1 cellular context compared by ENCODE assay signal in the genomic region with DNA sequence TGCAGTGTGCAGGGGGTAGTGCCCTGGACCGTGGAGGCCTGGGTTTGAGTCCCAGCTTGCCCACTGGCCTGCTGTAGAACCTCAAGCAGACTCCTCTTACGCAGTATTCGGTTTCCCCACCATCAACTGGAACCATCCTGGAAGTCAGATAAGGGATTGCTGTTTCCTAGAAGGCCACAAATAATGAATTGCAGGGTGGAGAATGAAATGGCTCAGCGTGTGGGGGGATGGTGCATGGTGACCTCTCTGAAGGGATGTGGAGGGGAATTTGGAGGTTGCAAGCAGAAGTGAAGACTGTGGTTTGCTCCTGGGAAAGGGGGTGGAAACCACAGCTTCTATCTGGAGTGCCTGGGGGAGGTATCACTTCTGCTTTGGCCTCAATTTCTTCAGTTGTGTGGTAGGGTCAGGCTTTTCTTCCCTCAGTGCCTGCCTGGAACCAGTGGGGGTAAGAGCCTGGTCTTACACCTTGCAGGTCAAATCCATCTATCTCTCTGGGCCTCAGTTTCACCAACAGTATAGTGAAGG.
TF ChIP-seq lines count a peak whose summit lies in the region.

No MANE protein-coding gene starts in this region.

TF ChIP-seq in K562, 482 proteins besides CTCF, POLR2A, EP300 and RAD21 (continues in another document):
- TF ChIP-seq ZNF436 (CRISPR knock-in tag; IDR thresholded peaks at IDR 0.05) (no peak), NCOA4 (IDR thresholded peaks at IDR 0.05; ENCODE audit: partially characterized antibody) (no peak), KDM1A (IDR thresholded peaks at IDR 0.05) (peak in 1 of 2 experiments; percentile 67; a peak in 2 of 4 replicates), LARP7 (IDR thresholded peaks at IDR 0.05) (no peak), CREM (IDR thresholded peaks at IDR 0.05; ENCODE audit: low read depth) (0 out of 2 replicates have a peak, but pooled peaks have one; percentile 9), ZFX (CRISPR knock-in tag; IDR thresholded peaks at IDR 0.05) (no peak), MIER1 (IDR thresholded peaks at IDR 0.05; ENCODE audit: low read depth) (no peak), ZNF668 (CRISPR knock-in tag; IDR thresholded peaks at IDR 0.05) (no peak), CTBP1 (IDR thresholded peaks at IDR 0.05; ENCODE audit: borderline replicate concordance) (peak; percentile 95), RNF2 (IDR thresholded peaks at IDR 0.05) (peak; percentile 83; the same call in 1 of the 2 replicates), TRIM24 (IDR thresholded peaks at IDR 0.05) (peak in 1 of 2 experiments; percentile 37; a peak in 1 of 4 replicates), FOXK1 (CRISPR knock-in tag; IDR thresholded peaks at IDR 0.05; ENCODE audit: borderline replicate concordance) (peak; percentile 87; the same call in 1 of the 2 replicates), LCOR (CRISPR knock-in tag; IDR thresholded peaks at IDR 0.05) (peak; percentile 72; the same call in 1 of the 2 replicates), POLR3A (IDR thresholded peaks at IDR 0.05; ENCODE audit: borderline replicate concordance, extremely low read depth, insufficient read depth, insufficient read length) (no peak), JUND (IDR thresholded peaks at IDR 0.05; ENCODE audit: borderline replicate concordance, low read depth, low read length) (peak; percentile 52), JUND (tag; IDR thresholded peaks at IDR 0.05; ENCODE audit: borderline replicate concordance, low read depth, low read length) (peak; percentile 12; the same call in 1 of the 3 replicates), THRAP3 (IDR thresholded peaks at IDR 0.05; ENCODE audit: borderline replicate concordance) (no peak), BRD9 (IDR thresholded peaks at IDR 0.05; ENCODE audit: low read depth, partially characterized antibody) (no peak), CEBPB (tag; IDR thresholded peaks at IDR 0.05) (peak; percentile 47; the same call in 1 of the 2 replicates), ATF1 (CRISPR knock-in tag; IDR thresholded peaks at IDR 0.05) (no peak), ATF1 (tag; IDR thresholded peaks at IDR 0.05) (peak; percentile 26; the same call in 1 of the 2 replicates), FOXJ2 (tag; IDR thresholded peaks at IDR 0.05) (no peak), LEF1 (IDR thresholded peaks at IDR 0.05) (peak; percentile 74; the same call in 1 of the 2 replicates), ZEB2 (IDR thresholded peaks at IDR 0.05) (peak; percentile 69; the same call in 1 of the 2 replicates), SRF (CRISPR knock-in tag; IDR thresholded peaks at IDR 0.05) (peak in 1 of 2 experiments; percentile 42; a peak in 1 of 4 replicates), ARID1B (IDR thresholded peaks at IDR 0.05) (peak; percentile 69), RBM17 (IDR thresholded peaks at IDR 0.05; ENCODE audit: borderline replicate concordance, low read depth, low read length) (no peak), SLC30A9 (CRISPR knock-in tag; IDR thresholded peaks at IDR 0.05) (no peak), PBX2 (CRISPR knock-in tag; IDR thresholded peaks at IDR 0.05; ENCODE audit: low read depth) (no peak), PBX2 (tag; conservative IDR thresholded peaks at IDR 0.05; ENCODE audit: low read depth) (no peak), FOXP1 (CRISPR knock-in tag; IDR thresholded peaks at IDR 0.05) (0 out of 2 replicates have a peak, but pooled peaks have one; percentile 41), MAZ (CRISPR knock-in tag; conservative IDR thresholded peaks at IDR 0.05 in 1 of 2, IDR thresholded peaks at IDR 0.05 in 1 of 2) (peak in 1 of 2 experiments; percentile 36; a peak in 1 of 4 replicates), NCOR1 (IDR thresholded peaks at IDR 0.05) (no peak), ZFP30 (CRISPR knock-in tag; IDR thresholded peaks at IDR 0.05; ENCODE audit: borderline replicate concordance) (no peak), KLF16 (IDR thresholded peaks at IDR 0.05) (peak; percentile 57; the same call in 1 of the 2 replicates), NR1H2 (CRISPR knock-in tag; IDR thresholded peaks at IDR 0.05) (no peak), SP1 (CRISPR knock-in tag; IDR thresholded peaks at IDR 0.05) (no peak), FOXJ3 (CRISPR knock-in tag; IDR thresholded peaks at IDR 0.05) (no peak), SOX6 (IDR thresholded peaks at IDR 0.05) (peak; percentile 76), RCOR1 (IDR thresholded peaks at IDR 0.05; ENCODE audit: borderline replicate concordance in 1 of 2, low read depth in 2 of 2, low read length in 2 of 2) (peak; percentile 74 to 95), FOSL1 (tag; conservative IDR thresholded peaks at IDR 0.05) (no peak), BHLHE40 (IDR thresholded peaks at IDR 0.05; ENCODE audit: low read length) (0 out of 2 replicates have a peak, but pooled peaks have one; percentile 28), MEIS2 (IDR thresholded peaks at IDR 0.05; ENCODE audit: partially characterized antibody) (peak; percentile 37), NBN (IDR thresholded peaks at IDR 0.05; ENCODE audit: low read depth) (peak; percentile 54; the same call in 1 of the 2 replicates), CBFA2T3 (IDR thresholded peaks at IDR 0.05) (peak; percentile 68), HDAC2 (IDR thresholded peaks at IDR 0.05) (0 out of 2 replicates have a peak, but pooled peaks have one; percentile 56), TEAD4 (IDR thresholded peaks at IDR 0.05; ENCODE audit: low read length) (peak; percentile 68; the same call in 1 of the 2 replicates), TEAD4 (CRISPR knock-in tag; IDR thresholded peaks at IDR 0.05; ENCODE audit: borderline replicate concordance) (no peak), SMARCB1 (IDR thresholded peaks at IDR 0.05; ENCODE audit: insufficient read length, low read depth) (no peak)
- TF ChIP-seq, protein P1, sequence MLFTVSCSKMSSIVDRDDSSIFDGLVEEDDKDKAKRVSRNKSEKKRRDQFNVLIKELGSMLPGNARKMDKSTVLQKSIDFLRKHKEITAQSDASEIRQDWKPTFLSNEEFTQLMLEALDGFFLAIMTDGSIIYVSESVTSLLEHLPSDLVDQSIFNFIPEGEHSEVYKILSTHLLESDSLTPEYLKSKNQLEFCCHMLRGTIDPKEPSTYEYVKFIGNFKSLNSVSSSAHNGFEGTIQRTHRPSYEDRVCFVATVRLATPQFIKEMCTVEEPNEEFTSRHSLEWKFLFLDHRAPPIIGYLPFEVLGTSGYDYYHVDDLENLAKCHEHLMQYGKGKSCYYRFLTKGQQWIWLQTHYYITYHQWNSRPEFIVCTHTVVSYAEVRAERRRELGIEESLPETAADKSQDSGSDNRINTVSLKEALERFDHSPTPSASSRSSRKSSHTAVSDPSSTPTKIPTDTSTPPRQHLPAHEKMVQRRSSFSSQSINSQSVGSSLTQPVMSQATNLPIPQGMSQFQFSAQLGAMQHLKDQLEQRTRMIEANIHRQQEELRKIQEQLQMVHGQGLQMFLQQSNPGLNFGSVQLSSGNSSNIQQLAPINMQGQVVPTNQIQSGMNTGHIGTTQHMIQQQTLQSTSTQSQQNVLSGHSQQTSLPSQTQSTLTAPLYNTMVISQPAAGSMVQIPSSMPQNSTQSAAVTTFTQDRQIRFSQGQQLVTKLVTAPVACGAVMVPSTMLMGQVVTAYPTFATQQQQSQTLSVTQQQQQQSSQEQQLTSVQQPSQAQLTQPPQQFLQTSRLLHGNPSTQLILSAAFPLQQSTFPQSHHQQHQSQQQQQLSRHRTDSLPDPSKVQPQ (CRISPR knock-in tag; IDR thresholded peaks at IDR 0.05; ENCODE audit: borderline replicate concordance), result no peak
- TF ChIP-seq, protein P2, sequence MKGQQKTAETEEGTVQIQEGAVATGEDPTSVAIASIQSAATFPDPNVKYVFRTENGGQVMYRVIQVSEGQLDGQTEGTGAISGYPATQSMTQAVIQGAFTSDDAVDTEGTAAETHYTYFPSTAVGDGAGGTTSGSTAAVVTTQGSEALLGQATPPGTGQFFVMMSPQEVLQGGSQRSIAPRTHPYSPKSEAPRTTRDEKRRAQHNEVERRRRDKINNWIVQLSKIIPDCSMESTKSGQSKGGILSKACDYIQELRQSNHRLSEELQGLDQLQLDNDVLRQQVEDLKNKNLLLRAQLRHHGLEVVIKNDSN (CRISPR knock-in tag; IDR thresholded peaks at IDR 0.05), result no peak
- TF ChIP-seq, protein P3, sequence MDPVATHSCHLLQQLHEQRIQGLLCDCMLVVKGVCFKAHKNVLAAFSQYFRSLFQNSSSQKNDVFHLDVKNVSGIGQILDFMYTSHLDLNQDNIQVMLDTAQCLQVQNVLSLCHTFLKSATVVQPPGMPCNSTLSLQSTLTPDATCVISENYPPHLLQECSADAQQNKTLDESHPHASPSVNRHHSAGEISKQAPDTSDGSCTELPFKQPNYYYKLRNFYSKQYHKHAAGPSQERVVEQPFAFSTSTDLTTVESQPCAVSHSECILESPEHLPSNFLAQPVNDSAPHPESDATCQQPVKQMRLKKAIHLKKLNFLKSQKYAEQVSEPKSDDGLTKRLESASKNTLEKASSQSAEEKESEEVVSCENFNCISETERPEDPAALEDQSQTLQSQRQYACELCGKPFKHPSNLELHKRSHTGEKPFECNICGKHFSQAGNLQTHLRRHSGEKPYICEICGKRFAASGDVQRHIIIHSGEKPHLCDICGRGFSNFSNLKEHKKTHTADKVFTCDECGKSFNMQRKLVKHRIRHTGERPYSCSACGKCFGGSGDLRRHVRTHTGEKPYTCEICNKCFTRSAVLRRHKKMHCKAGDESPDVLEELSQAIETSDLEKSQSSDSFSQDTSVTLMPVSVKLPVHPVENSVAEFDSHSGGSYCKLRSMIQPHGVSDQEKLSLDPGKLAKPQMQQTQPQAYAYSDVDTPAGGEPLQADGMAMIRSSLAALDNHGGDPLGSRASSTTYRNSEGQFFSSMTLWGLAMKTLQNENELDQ (CRISPR knock-in tag; IDR thresholded peaks at IDR 0.05; ENCODE audit: borderline replicate concordance), result 0 out of 2 replicates have a peak, but pooled peaks have one; percentile 47
- TF ChIP-seq, protein P4, sequence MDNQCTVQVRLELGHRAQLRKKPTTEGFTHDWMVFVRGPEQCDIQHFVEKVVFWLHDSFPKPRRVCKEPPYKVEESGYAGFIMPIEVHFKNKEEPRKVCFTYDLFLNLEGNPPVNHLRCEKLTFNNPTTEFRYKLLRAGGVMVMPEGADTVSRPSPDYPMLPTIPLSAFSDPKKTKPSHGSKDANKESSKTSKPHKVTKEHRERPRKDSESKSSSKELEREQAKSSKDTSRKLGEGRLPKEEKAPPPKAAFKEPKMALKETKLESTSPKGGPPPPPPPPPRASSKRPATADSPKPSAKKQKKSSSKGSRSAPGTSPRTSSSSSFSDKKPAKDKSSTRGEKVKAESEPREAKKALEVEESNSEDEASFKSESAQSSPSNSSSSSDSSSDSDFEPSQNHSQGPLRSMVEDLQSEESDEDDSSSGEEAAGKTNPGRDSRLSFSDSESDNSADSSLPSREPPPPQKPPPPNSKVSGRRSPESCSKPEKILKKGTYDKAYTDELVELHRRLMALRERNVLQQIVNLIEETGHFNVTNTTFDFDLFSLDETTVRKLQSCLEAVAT (IDR thresholded peaks at IDR 0.05), result peak in 1 of 2 experiments; percentile 70; a peak in 2 of 4 replicates
- TF ChIP-seq, protein P5, sequence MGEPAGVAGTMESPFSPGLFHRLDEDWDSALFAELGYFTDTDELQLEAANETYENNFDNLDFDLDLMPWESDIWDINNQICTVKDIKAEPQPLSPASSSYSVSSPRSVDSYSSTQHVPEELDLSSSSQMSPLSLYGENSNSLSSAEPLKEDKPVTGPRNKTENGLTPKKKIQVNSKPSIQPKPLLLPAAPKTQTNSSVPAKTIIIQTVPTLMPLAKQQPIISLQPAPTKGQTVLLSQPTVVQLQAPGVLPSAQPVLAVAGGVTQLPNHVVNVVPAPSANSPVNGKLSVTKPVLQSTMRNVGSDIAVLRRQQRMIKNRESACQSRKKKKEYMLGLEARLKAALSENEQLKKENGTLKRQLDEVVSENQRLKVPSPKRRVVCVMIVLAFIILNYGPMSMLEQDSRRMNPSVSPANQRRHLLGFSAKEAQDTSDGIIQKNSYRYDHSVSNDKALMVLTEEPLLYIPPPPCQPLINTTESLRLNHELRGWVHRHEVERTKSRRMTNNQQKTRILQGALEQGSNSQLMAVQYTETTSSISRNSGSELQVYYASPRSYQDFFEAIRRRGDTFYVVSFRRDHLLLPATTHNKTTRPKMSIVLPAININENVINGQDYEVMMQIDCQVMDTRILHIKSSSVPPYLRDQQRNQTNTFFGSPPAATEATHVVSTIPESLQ (CRISPR knock-in tag; IDR thresholded peaks at IDR 0.05), result no peak
- TF ChIP-seq, protein P6, sequence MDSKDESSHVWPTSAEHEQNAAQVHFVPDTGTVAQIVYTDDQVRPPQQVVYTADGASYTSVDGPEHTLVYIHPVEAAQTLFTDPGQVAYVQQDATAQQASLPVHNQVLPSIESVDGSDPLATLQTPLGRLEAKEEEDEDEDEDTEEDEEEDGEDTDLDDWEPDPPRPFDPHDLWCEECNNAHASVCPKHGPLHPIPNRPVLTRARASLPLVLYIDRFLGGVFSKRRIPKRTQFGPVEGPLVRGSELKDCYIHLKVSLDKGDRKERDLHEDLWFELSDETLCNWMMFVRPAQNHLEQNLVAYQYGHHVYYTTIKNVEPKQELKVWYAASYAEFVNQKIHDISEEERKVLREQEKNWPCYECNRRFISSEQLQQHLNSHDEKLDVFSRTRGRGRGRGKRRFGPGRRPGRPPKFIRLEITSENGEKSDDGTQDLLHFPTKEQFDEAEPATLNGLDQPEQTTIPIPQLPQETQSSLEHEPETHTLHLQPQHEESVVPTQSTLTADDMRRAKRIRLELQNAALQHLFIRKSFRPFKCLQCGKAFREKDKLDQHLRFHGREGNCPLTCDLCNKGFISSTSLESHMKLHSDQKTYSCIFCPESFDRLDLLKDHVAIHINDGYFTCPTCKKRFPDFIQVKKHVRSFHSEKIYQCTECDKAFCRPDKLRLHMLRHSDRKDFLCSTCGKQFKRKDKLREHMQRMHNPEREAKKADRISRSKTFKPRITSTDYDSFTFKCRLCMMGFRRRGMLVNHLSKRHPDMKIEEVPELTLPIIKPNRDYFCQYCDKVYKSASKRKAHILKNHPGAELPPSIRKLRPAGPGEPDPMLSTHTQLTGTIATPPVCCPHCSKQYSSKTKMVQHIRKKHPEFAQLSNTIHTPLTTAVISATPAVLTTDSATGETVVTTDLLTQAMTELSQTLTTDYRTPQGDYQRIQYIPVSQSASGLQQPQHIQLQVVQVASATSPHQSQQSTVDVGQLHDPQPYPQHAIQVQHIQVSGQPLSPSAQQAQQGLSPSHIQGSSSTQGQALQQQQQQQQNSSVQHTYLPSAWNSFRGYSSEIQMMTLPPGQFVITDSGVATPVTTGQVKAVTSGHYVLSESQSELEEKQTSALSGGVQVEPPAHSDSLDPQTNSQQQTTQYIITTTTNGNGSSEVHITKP (IDR thresholded peaks at IDR 0.05; ENCODE audit: partially characterized antibody), result peak; percentile 76
